24 cellular contexts compared by ENCODE assay signal in genomic region chr11:134543144-134544044, GRCh38.
A peak's percentile ranks its signal among the peaks of the same experiment; 100 is the strongest.
DNase-seq lines count a peak whose midpoint lies in the region; ATAC-seq and TF ChIP-seq lines count a peak whose summit lies in the region.
"Had no signal": no experiment of that assay in that cellular context is flagged by ENCODE, and none has a peak within 500 bp of the region (broad histone marks: within the 10 kb centered on the region; RNA-seq: fewer than 3 reads in every experiment).

No MANE protein-coding gene starts in this region.

- H4K20me1 ChIP-seq in smooth muscle cell (ENCODE audit: low read depth), result no peaks in the 10 kb centered on the region

- H3K4me1 ChIP-seq in HEK293 (ENCODE audit: control insufficient read depth, insufficient read depth, low read length), result no peaks in the 10 kb centered on the region
- no peaks in the 10 kb centered on the region for H3K4me1 ChIP-seq in smooth muscle cell (ENCODE audit: low read depth)
- H3K4me1 ChIP-seq: uterus had no signal

- peak overlapping the region; percentile 30 for H3K4me3 Mint-ChIP-seq in glutamatergic neuron (ENCODE audit: unreplicated experiment)
- no peak overlapping the region for H3K4me3 Mint-ChIP-seq in naive thymus-derived CD8-positive, alpha-beta T cell
- H3K4me3 Mint-ChIP-seq: CD4-positive, CD25-positive, alpha-beta regulatory T cell; neural crest cell; stimulated activated naive B cell treated with anti-CD40 and anti-IgM and Interleukin-4, amounts not matched to agents 10 μg/mL and 1 μg/mL and 100 μg/mL, for 72 hours had no signal

- CTCF ChIA-PET in HEK293 (lab: Yijun Ruan, JAX), result no interaction called here

- H3K4me1 Mint-ChIP-seq in glutamatergic neuron (ENCODE audit: low read depth, unreplicated experiment), result peaks cover 24% of the 10 kb centered on the region
- no peaks in the 10 kb centered on the region for H3K4me1 Mint-ChIP-seq in naive thymus-derived CD8-positive, alpha-beta T cell
- H3K4me1 Mint-ChIP-seq: CD4-positive, CD25-positive, alpha-beta regulatory T cell; stimulated activated naive B cell treated with anti-CD40 and anti-IgM and Interleukin-4, amounts not matched to agents 10 μg/mL and 1 μg/mL and 100 μg/mL, for 72 hours had no signal

- POLR2A ChIA-PET in HEK293 (lab: Yijun Ruan, JAX), result no interaction called here
- POLR2A ChIA-PET in naive thymus-derived CD8-positive, alpha-beta T cell (lab: Charles Lee), result no interaction called here

- H3K9me3 Mint-ChIP-seq in glutamatergic neuron (ENCODE audit: unreplicated experiment), result peaks cover 5% of the 10 kb centered on the region
- H3K9me3 Mint-ChIP-seq in naive thymus-derived CD8-positive, alpha-beta T cell, result peaks cover 0 to 6% (median 0%) of the 10 kb centered on the region in 9 donors
- H3K9me3 Mint-ChIP-seq: neural crest cell; stimulated activated naive B cell treated with anti-CD40 and anti-IgM and Interleukin-4, amounts not matched to agents 10 μg/mL and 1 μg/mL and 100 μg/mL, for 72 hours had no signal

- no peak overlapping the region for H2AFZ ChIP-seq in smooth muscle cell (ENCODE audit: low read depth)

- peaks cover 10% of the 10 kb centered on the region for H3K27me3 Mint-ChIP-seq in glutamatergic neuron (ENCODE audit: unreplicated experiment)
- H3K27me3 Mint-ChIP-seq in naive thymus-derived CD8-positive, alpha-beta T cell, result peaks cover 6 to 26% (median 25%) of the 10 kb centered on the region in 5 donors
- H3K27me3 Mint-ChIP-seq: CD4-positive, CD25-positive, alpha-beta regulatory T cell had no signal

- 88% methylated on average over 8 of the region's 8 CpGs for WGBS in smooth muscle cell (ENCODE audit: low lambda C conversion rate)

- peak overlapping the region; percentile 86 for H3K27ac Mint-ChIP-seq in glutamatergic neuron (ENCODE audit: unreplicated experiment)
- H3K27ac Mint-ChIP-seq in naive thymus-derived CD8-positive, alpha-beta T cell, result no peak overlapping the region
- H3K27ac Mint-ChIP-seq: CD4-positive, CD25-positive, alpha-beta regulatory T cell; stimulated activated naive B cell treated with anti-CD40 and anti-IgM and Interleukin-4, amounts not matched to agents 10 μg/mL and 1 μg/mL and 100 μg/mL, for 72 hours had no signal

- no peak overlapping the region for H3K9ac ChIP-seq in smooth muscle cell (ENCODE audit: low read depth)

- no peaks in the 10 kb centered on the region for H3K27me3 ChIP-seq in smooth muscle cell (ENCODE audit: low read depth)
- H3K27me3 ChIP-seq: SJCRH30, uterus had no signal

- H3K9me3 ChIP-seq in HEK293 (ENCODE audit: control insufficient read depth, insufficient read depth, low read depth, low read length) (no peaks in the 10 kb centered on the region), smooth muscle cell (replicated peaks; ENCODE audit: low read depth) (no peaks in the 10 kb centered on the region)
- H3K9me3 ChIP-seq: SJCRH30, uterus had no signal

- no peak overlapping the region for H3K4me2 ChIP-seq in smooth muscle cell

- peaks cover 7% of the 10 kb centered on the region for H3K36me3 Mint-ChIP-seq in glutamatergic neuron (ENCODE audit: unreplicated experiment)
- no peaks in the 10 kb centered on the region for H3K36me3 Mint-ChIP-seq in naive thymus-derived CD8-positive, alpha-beta T cell
- H3K36me3 Mint-ChIP-seq: CD4-positive, CD25-positive, alpha-beta regulatory T cell had no signal

- H3K36me3 ChIP-seq in HEK293 (ENCODE audit: control insufficient read depth in 2 of 2, insufficient read depth in 1 of 2, low read length in 2 of 2) (no peaks in the 10 kb centered on the region), smooth muscle cell (ENCODE audit: low read depth) (no peaks in the 10 kb centered on the region)
- H3K36me3 ChIP-seq: SJCRH30, uterus had no signal

- DNase-seq in NCI-H2171 treated with DMSO at 0.1 percent for 48 hours (lab: John Stamatoyannopoulos, UW) (peak; percentile 1), NCI-H2171 (lab: John Stamatoyannopoulos, UW) (no peak), glutamatergic neuron (peak; percentile 12), smooth muscle cell (lab: John Stamatoyannopoulos, UW; ENCODE audit: unreplicated experiment) (no peak)
- no peak for DNase-seq in naive thymus-derived CD8-positive, alpha-beta T cell
- DNase-seq: activated CD4-positive, alpha-beta T cell treated with anti-CD3 and anti-CD28 coated beads, Interleukin-2, amount 50 U/mL, for 4 hours; activated CD4-positive, CD25-positive, alpha-beta regulatory T cell; activated effector memory CD4-positive, alpha-beta T cell treated with anti-CD3 and anti-CD28 coated beads, Interleukin-2, amount 50 U/mL, for 16 hours; activated T-cell treated with anti-CD3 and anti-CD28 coated beads, Interleukin-2, amount 50 U/mL, for 1 hour; CD4-positive, CD25-positive, alpha-beta regulatory T cell; cerebellar nuclear complex; kidney glomerular epithelial cell; NCI-H1105 treated with DMSO at 0.1 percent for 48 hours; NCI-H2029; NCI-H345; SJCRH30; stimulated activated CD4-positive, alpha-beta T cell treated with anti-CD3 and anti-CD28 coated beads, Interleukin-15, amount 100 ng/mL, for 24 hours; stimulated activated naive B cell treated with anti-CD40 and anti-IgM and Interleukin-4, amounts not matched to agents 10 μg/mL and 1 μg/mL and 100 μg/mL, for 72 hours had no signal

- H3K27ac ChIP-seq in HEK293 (ENCODE audit: extremely low read depth, low read depth, low read length), result no peak overlapping the region
- H3K27ac ChIP-seq in smooth muscle cell (ENCODE audit: low read depth), result peak overlapping the region; percentile 21
- H3K27ac ChIP-seq: epithelial cell of prostate, SJCRH30, uterus had no signal

- H3F3A ChIP-seq in smooth muscle cell (ENCODE audit: low read depth), result no peaks in the 10 kb centered on the region

- TF ChIP-seq CTCF in HEK293 (tag by site-specific recombination; IDR thresholded peaks at IDR 0.05), result no peak
- no peak for TF ChIP-seq CTCF in glutamatergic neuron (IDR thresholded peaks at IDR 0.05; ENCODE audit: partially characterized antibody, unreplicated experiment)
- TF ChIP-seq CTCF in smooth muscle cell (IDR thresholded peaks at IDR 0.05; ENCODE audit: borderline replicate concordance, insufficient read depth, poor library complexity, severe bottlenecking), result no peak

- H3K4me3 ChIP-seq in HEK293 (ENCODE audit: low read depth, low read length) (no peak overlapping the region), smooth muscle cell (no peak overlapping the region)
- H3K4me3 ChIP-seq: SJCRH30, uterus had no signal

- no peaks in the 10 kb centered on the region for H3K79me2 ChIP-seq in smooth muscle cell (ENCODE audit: low read depth)

- ATAC-seq in HG03108 (IDR thresholded peaks at IDR 0.05; ENCODE audit: unreplicated experiment) (no peak), HG02588 (IDR thresholded peaks at IDR 0.05; ENCODE audit: unreplicated experiment) (no peak)
- no peak for ATAC-seq in naive thymus-derived CD8-positive, alpha-beta T cell
- ATAC-seq: stimulated activated naive B cell treated with anti-CD40 and anti-IgM and Interleukin-4, amounts not matched to agents 10 μg/mL and 1 μg/mL and 100 μg/mL, for 72 hours had no signal

TF ChIP-seq in HEK293, 187 proteins besides CTCF, POLR2A, EP300 and RAD21:
- TF ChIP-seq ZNF623 (tag by site-specific recombination; IDR thresholded peaks at IDR 0.05) (peak; percentile 70), ZFHX2 (tag by site-specific recombination; conservative IDR thresholded peaks at IDR 0.05) (no peak), ZNF354C (tag by site-specific recombination; IDR thresholded peaks at IDR 0.05; ENCODE audit: borderline replicate concordance, low read depth) (no peak), ZNF660 (tag by site-specific recombination; IDR thresholded peaks at IDR 0.05) (no peak), PBX3 (CRISPR knock-in tag; IDR thresholded peaks at IDR 0.05) (no peak), ZNF157 (tag by site-specific recombination; IDR thresholded peaks at IDR 0.05) (no peak), ZNF341 (tag by site-specific recombination; IDR thresholded peaks at IDR 0.05; ENCODE audit: low read depth) (no peak), ZNF670 (tag by site-specific recombination; IDR thresholded peaks at IDR 0.05; ENCODE audit: low read depth) (no peak)

Comparison
In these comparisons a context has a peak if more than half of its experiments do, and no peak if none do; other contexts are left out.
1. DNase-seq: peak in NCI-H2171 treated with DMSO at 0.1 percent for 48 hours (single experiment) and glutamatergic neuron (single experiment); none in NCI-H2171 (single experiment), smooth muscle cell (single experiment) and naive thymus-derived CD8-positive, alpha-beta T cell (0 of 10).